ENCODE assay signal across 8 cellular contexts in the genomic region with DNA sequence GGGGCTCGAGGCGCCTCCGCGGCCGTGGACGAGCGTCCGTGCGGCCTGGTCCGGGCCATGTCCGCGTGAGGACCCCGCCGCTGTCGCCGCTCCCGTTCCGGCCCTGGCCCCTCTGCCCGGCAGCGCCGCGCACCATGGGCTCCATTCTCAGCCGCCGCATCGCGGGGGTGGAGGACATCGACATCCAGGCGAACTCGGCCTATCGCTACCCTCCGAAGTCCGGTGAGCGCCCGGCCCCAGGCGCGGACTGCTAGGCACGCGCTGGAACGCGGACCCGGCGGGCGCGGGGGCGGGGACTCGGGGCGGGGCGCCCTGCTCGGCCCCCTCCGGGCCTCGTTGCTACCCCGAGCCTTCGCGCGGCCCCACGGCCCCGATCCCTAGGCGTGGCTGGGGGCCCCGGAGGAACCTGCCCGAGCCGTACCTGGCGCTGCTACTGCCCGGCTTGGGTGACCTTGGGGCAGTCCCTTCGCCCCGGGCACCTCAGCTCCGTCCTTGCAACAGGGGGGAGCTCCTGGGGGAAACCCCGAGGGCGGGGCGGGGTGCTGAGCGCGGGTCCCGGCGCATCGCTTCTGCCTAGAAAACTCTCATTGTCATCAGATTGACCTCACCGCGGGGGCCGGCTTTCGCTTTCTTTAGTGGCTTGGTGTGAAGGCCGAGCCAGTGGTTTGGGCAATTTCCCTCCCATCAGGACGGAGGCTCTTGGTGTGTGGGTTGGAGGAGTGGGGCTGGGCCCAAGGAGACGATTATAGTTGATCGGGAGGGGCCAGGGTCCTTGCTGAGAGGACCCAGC. TPM values are rescaled to one million over a fixed set of nuclear protein-coding genes. Genes with fewer than 3 reads are reported as not detected.
DNase-seq lines count a peak whose midpoint lies in the region; TF ChIP-seq lines count a peak whose summit lies in the region.

No MANE protein-coding gene starts in this region.

- H3K4me1 ChIP-seq in MM.1S (ENCODE audit: low read length) = peaks cover 14% of the 10 kb centered on the region; the same call in 1 of the 2 replicates

- POLR2A ChIA-PET in activated CD4-positive, alpha-beta memory T cell treated with anti-CD3 and anti-CD28 coated beads for 36 hours (lab: Charles Lee) = interaction anchor here (0.7 to 2.5 kb wide), 3 partner anchors 9 to 86 kb away, joined by 3 to 18 read pairs (median 5); a partner anchor contains a TSS

- CTCF ChIA-PET in activated CD4-positive, alpha-beta memory T cell treated with anti-CD3 and anti-CD28 coated beads for 36 hours (lab: Charles Lee) = interaction anchor here (0.6 to 4.2 kb wide), 22 partner anchors 8 to 169 kb away, joined by 3 to 50 read pairs (median 4); a partner anchor contains a TSS

- no peaks in the 10 kb centered on the region for H3K27me3 Mint-ChIP-seq in activated CD4-positive, alpha-beta memory T cell treated with anti-CD3 and anti-CD28 coated beads for 36 hours

- intact Hi-C loops in activated CD4-positive, alpha-beta memory T cell treated with anti-CD3 and anti-CD28 coated beads for 36 hours (cut with micrococcal nuclease) = loop anchor here (1.0 to 2.0 kb wide), 4 partner anchors 9 to 210 kb away; a partner anchor contains a TSS

- H3K4me3 ChIP-seq in GM12865 (ENCODE audit: low read depth, low read length) (peak overlapping the region; percentile 66), H7 (ENCODE audit: insufficient read depth, low read depth, low read length) (peak overlapping the region; percentile 90), MM.1S (ENCODE audit: low read length) (peak overlapping the region; percentile 81)

- H3K36me3 Mint-ChIP-seq in activated CD4-positive, alpha-beta memory T cell treated with anti-CD3 and anti-CD28 coated beads for 36 hours = peaks cover 7% of the 10 kb centered on the region

- peak overlapping the region; percentile 91 for H3K9ac ChIP-seq in MM.1S (ENCODE audit: low read length)

- H3K9me2 ChIP-seq in MM.1S (replicated peaks; ENCODE audit: insufficient read depth, low read length) = no peaks in the 10 kb centered on the region

- H3K27ac Mint-ChIP-seq in activated CD4-positive, alpha-beta memory T cell treated with anti-CD3 and anti-CD28 coated beads for 36 hours = peak overlapping the region; percentile 95

- H3K27me3 ChIP-seq in H7 (ENCODE audit: control insufficient read depth, insufficient read depth, low read length) = no peaks in the 10 kb centered on the region
- no peaks in the 10 kb centered on the region for H3K27me3 ChIP-seq in MM.1S (replicated peaks; ENCODE audit: insufficient read depth, low read length)

- TF ChIP-seq CTCF in GM12865 (IDR thresholded peaks at IDR 0.05; ENCODE audit: insufficient read depth, low read depth, low read length, missing control alignments) (no peak), MM.1S (IDR thresholded peaks at IDR 0.05; ENCODE audit: low read length) (no peak)

- peak overlapping the region; percentile 83 for H3K4me2 ChIP-seq in MM.1S (ENCODE audit: low read depth, low read length)

- H3K4me3 Mint-ChIP-seq in activated CD4-positive, alpha-beta memory T cell treated with anti-CD3 and anti-CD28 coated beads for 36 hours = peak overlapping the region; percentile 99

- peaks cover 29% of the 10 kb centered on the region for H3K4me1 Mint-ChIP-seq in activated CD4-positive, alpha-beta memory T cell treated with anti-CD3 and anti-CD28 coated beads for 36 hours (ENCODE audit: low read depth)

- peak; percentile 91 for DNase-seq in GM12865 (ENCODE audit: low read depth)
- peak; percentile 91 for DNase-seq in H7
- DNase-seq in MM.1S = peak; percentile 90
- DNase-seq in activated CD4-positive, alpha-beta memory T cell treated with anti-CD3 and anti-CD28 coated beads for 36 hours = peak; percentile 88
- DNase-seq in effector CD8-positive, alpha-beta T cell (lab: John Stamatoyannopoulos, UW) = peak; percentile 53
- peak; percentile 94 for DNase-seq in mesenteric fat pad (ENCODE audit: low spot score)
- peak; percentile 81 to 82 for DNase-seq in stimulated activated CD8-positive, alpha-beta memory T cell treated with anti-CD3 and anti-CD28 coated beads, Interleukin-15, amount 100 ng/mL, for 48 hours (ENCODE audit: low read depth in 2 of 2)
- no peak for DNase-seq in NCI-H1105 (lab: John Stamatoyannopoulos, UW)

- peak overlapping the region; percentile 35; the same call in 1 of the 2 replicates for H2AFZ ChIP-seq in MM.1S (ENCODE audit: low read length)

- H3K27ac ChIP-seq in MM.1S (ENCODE audit: low read length) = peak overlapping the region; percentile 77; the same call in 1 of the 2 replicates

- no peaks in the 10 kb centered on the region for H3K9me3 Mint-ChIP-seq in activated CD4-positive, alpha-beta memory T cell treated with anti-CD3 and anti-CD28 coated beads for 36 hours

- H4K20me1 ChIP-seq in MM.1S (ENCODE audit: insufficient read depth, low read length) = peaks cover 9% of the 10 kb centered on the region; the same call in 1 of the 2 replicates

- H3F3A ChIP-seq in MM.1S (ENCODE audit: insufficient read depth, low read length) = no peaks in the 10 kb centered on the region; the same call in 1 of the 2 replicates

- no peaks in the 10 kb centered on the region for H3K9me3 ChIP-seq in MM.1S (replicated peaks; ENCODE audit: insufficient read depth, low read length)

- H3K36me3 ChIP-seq in H7 (replicated peaks; ENCODE audit: control insufficient read depth, insufficient read depth, low read length) (peaks cover 2% of the 10 kb centered on the region), MM.1S (replicated peaks; ENCODE audit: insufficient read depth, low read length) (no peaks in the 10 kb centered on the region)

- peaks cover 49% of the 10 kb centered on the region for H3K79me2 ChIP-seq in MM.1S (ENCODE audit: low read length)

RNA-seq across cellular contexts. Expression of a gene that starts 0.4 kb away (rescaled TPM):
- 35.6 and 42.8 TPM in 2 replicates for total RNA-seq in H7 (2014; rRNA removed; shearing (Covaris generic))
- total RNA-seq in activated CD4-positive, alpha-beta memory T cell treated with anti-CD3 and anti-CD28 coated beads for 36 hours = 10 to 100 TPM; 72.7 to 73.2 TPM
- 74.1 TPM for total RNA-seq in mesenteric fat pad

RNA-seq across cellular contexts. Expression of a gene that starts 10.3 kb away (rescaled TPM):
- 21.4 and 26.8 TPM in 2 replicates for total RNA-seq in H7 (2014; rRNA removed; shearing (Covaris generic))
- total RNA-seq in activated CD4-positive, alpha-beta memory T cell treated with anti-CD3 and anti-CD28 coated beads for 36 hours = 10 to 100 TPM; 13.4 to 13.5 TPM
- total RNA-seq in mesenteric fat pad = 20.9 TPM
